8 cellular contexts compared by ENCODE assay signal in the genomic region with DNA sequence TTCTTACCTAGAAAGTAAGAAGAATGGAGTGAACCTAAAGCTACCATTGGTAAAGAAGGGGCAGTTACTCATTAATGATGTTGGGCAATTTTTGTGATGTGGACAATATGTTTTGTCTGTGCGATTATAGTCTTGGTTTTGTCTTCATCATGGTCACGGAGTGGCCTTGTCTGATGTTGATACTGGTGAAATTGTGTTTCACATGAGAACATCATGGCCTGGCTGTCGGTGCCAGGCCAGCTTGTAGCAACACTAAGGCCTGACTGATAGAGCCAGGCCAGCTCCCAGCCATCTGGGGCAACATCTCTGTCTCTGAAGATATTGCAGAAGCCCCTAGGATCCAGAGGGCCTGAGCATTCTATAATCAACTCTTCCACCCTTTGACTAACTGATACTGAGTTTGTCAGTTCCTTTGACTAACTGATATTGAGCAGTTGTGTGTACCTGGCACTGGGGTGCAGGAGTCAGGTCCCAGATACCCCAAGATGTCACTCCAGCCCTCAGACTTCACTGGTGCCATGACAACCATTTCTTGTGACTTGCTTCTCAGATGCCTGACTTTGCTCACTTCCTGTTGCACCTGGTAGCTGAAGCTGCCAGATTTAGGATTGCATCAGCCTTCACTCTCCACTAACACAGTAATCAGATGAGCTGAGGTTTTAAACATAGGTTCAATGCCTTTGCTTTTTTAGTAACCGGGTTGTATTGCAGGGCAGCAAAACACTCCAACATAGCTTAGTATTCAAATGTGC.
DNase-seq lines count a peak whose midpoint lies in the region; ATAC-seq and TF ChIP-seq lines count a peak whose summit lies in the region.

No MANE protein-coding gene starts in this region.

- no peaks in the 10 kb centered on the region for H3K79me2 ChIP-seq in PC-3 (ENCODE audit: low read length)

- H3K4me2 ChIP-seq in PC-3 (ENCODE audit: low read length): no peak overlapping the region

- peaks cover 3 to 7% of the 10 kb centered on the region in 2 experiments for H3K9me3 ChIP-seq in CD4-positive, CD25-positive, alpha-beta regulatory T cell (ENCODE audit: control insufficient read depth in 2 of 2, low read length in 2 of 2)
- H3K9me3 ChIP-seq in PC-3 (ENCODE audit: low read length): no peaks in the 10 kb centered on the region

- peaks cover 41% of the 10 kb centered on the region for H3K36me3 Mint-ChIP-seq in CD4-positive, CD25-positive, alpha-beta regulatory T cell
- H3K36me3 Mint-ChIP-seq in activated T-helper 17 cell treated with anti-CD3 and anti-CD28 coated beads, Interleukin-2, amount 50 U/mL, for 72 hours (ENCODE audit: low read depth): peaks cover 65% of the 10 kb centered on the region

- no peaks in the 10 kb centered on the region for H3K9me2 ChIP-seq in PC-3 (replicated peaks; ENCODE audit: low read length)

- POLR2A ChIA-PET in PC-3 (lab: Charles Lee; ENCODE audit: unreplicated experiment): no interaction called here

- peak overlapping the region; percentile 4 for H3K4me3 ChIP-seq in CD4-positive, CD25-positive, alpha-beta regulatory T cell (ENCODE audit: low read depth, low read length)
- no peak overlapping the region for H3K4me3 ChIP-seq in PC-3 (ENCODE audit: low read length)

- no peak for TF ChIP-seq CTCF in PC-3 (conservative IDR thresholded peaks at IDR 0.05; ENCODE audit: low read depth, low read length)

- peak overlapping the region; percentile 57 for H3K27ac ChIP-seq in CD4-positive, CD25-positive, alpha-beta regulatory T cell (ENCODE audit: insufficient read depth, low read length, poor library complexity, severe bottlenecking)
- H3K27ac ChIP-seq in PC-3 (ENCODE audit: low read length): no peak overlapping the region

- H3K27me3 ChIP-seq in CD4-positive, CD25-positive, alpha-beta regulatory T cell (ENCODE audit: control insufficient read depth, insufficient read depth, low read length): no peaks in the 10 kb centered on the region
- H3K27me3 ChIP-seq in PC-3 (ENCODE audit: low read length): no peaks in the 10 kb centered on the region

- peak; percentile 77 to 90 for ATAC-seq in CD4-positive, CD25-positive, alpha-beta regulatory T cell (ENCODE audit: low read depth in 2 of 2)
- ATAC-seq in HG03139 (IDR thresholded peaks at IDR 0.05; ENCODE audit: unreplicated experiment) (peak; percentile 86), PC-3 (no peak)
- ATAC-seq in activated T-helper 17 cell treated with anti-CD3 and anti-CD28 coated beads, Interleukin-2, amount 50 U/mL, for 72 hours (replicated peaks): peak; percentile 50
- peak; percentile 93 for ATAC-seq in stimulated activated naive CD8-positive, alpha-beta T cell treated with anti-CD3 and anti-CD28 coated beads, Interleukin-15, amount 100 ng/mL, for 72 hours

- H3F3A ChIP-seq in PC-3 (ENCODE audit: low read length, unreplicated experiment): no peaks in the 10 kb centered on the region

- no peaks in the 10 kb centered on the region for H3K27me3 Mint-ChIP-seq in CD4-positive, CD25-positive, alpha-beta regulatory T cell
- H3K27me3 Mint-ChIP-seq in activated T-helper 17 cell treated with anti-CD3 and anti-CD28 coated beads, Interleukin-2, amount 50 U/mL, for 72 hours: no peaks in the 10 kb centered on the region
- H3K27me3 Mint-ChIP-seq in stimulated activated naive CD8-positive, alpha-beta T cell treated with anti-CD3 and anti-CD28 coated beads, Interleukin-15, amount 100 ng/mL, for 72 hours: no peaks in the 10 kb centered on the region

- no peak overlapping the region for H3K9ac ChIP-seq in PC-3 (ENCODE audit: low read length)

- BruUV-seq in PC-3 (replicated peaks; lab: Mats Ljungman, UMichigan): no TSS peak

- intact Hi-C loops in PC-3 (cut with micrococcal nuclease): no loop called here

- H3K36me3 ChIP-seq in CD4-positive, CD25-positive, alpha-beta regulatory T cell (ENCODE audit: control insufficient read depth, insufficient read depth, low read length): peaks cover 37% of the 10 kb centered on the region
- H3K36me3 ChIP-seq in PC-3 (ENCODE audit: low read depth, low read length): peaks cover 22% of the 10 kb centered on the region

- peaks cover 12% of the 10 kb centered on the region for H3K4me1 ChIP-seq in CD4-positive, CD25-positive, alpha-beta regulatory T cell (ENCODE audit: control insufficient read depth, insufficient read depth, low read length, poor library complexity, severe bottlenecking)
- H3K4me1 ChIP-seq in PC-3 (ENCODE audit: insufficient read depth, low read length): no peaks in the 10 kb centered on the region

- peaks cover 14 to 42% (median 19%) of the 10 kb centered on the region in 4 donors for H3K4me1 Mint-ChIP-seq in CD4-positive, CD25-positive, alpha-beta regulatory T cell
- H3K4me1 Mint-ChIP-seq in activated T-helper 17 cell treated with anti-CD3 and anti-CD28 coated beads, Interleukin-2, amount 50 U/mL, for 72 hours: peaks cover 10% of the 10 kb centered on the region
- peaks cover 44% of the 10 kb centered on the region for H3K4me1 Mint-ChIP-seq in stimulated activated naive CD8-positive, alpha-beta T cell treated with anti-CD3 and anti-CD28 coated beads, Interleukin-15, amount 100 ng/mL, for 72 hours

- peak overlapping the region in 3 of 4 donors; percentile 20 to 58 (median 39) for H3K4me3 Mint-ChIP-seq in CD4-positive, CD25-positive, alpha-beta regulatory T cell
- H3K4me3 Mint-ChIP-seq in activated T-helper 17 cell treated with anti-CD3 and anti-CD28 coated beads, Interleukin-2, amount 50 U/mL, for 72 hours: no peak overlapping the region
- H3K4me3 Mint-ChIP-seq in stimulated activated naive CD8-positive, alpha-beta T cell treated with anti-CD3 and anti-CD28 coated beads, Interleukin-15, amount 100 ng/mL, for 72 hours: peak overlapping the region; percentile 14 to 56

- peaks cover 0 to 13% (median 3%) of the 10 kb centered on the region in 7 donors for H3K9me3 Mint-ChIP-seq in CD4-positive, CD25-positive, alpha-beta regulatory T cell
- peaks cover 9% of the 10 kb centered on the region for H3K9me3 Mint-ChIP-seq in activated T-helper 17 cell treated with anti-CD3 and anti-CD28 coated beads, Interleukin-2, amount 50 U/mL, for 72 hours
- H3K9me3 Mint-ChIP-seq in stimulated activated naive CD8-positive, alpha-beta T cell treated with anti-CD3 and anti-CD28 coated beads, Interleukin-15, amount 100 ng/mL, for 72 hours: peaks cover 11 to 26% of the 10 kb centered on the region in 2 donors

- CTCF ChIA-PET in PC-3 (lab: Charles Lee): no interaction called here

- H2AFZ ChIP-seq in PC-3 (ENCODE audit: low read length): no peak overlapping the region

- DNase-seq in CD4-positive, CD25-positive, alpha-beta regulatory T cell: peak in 2 of 3 donors; percentile 66 to 77
- DNase-seq in GM19240 (ENCODE audit: insufficient read length, low spot score): peak; percentile 63
- peak; percentile 36 to 67 for DNase-seq in stimulated activated naive CD8-positive, alpha-beta T cell treated with anti-CD3 and anti-CD28 coated beads, Interleukin-15, amount 100 ng/mL, for 72 hours
- no peak for DNase-seq in ureter (ENCODE audit: low spot score)
- no peak for DNase-seq in PC-3
- DNase-seq in medulla oblongata (ENCODE audit: extremely low spot score): no peak

- H4K20me1 ChIP-seq in PC-3 (ENCODE audit: low read length): no peaks in the 10 kb centered on the region

- peak overlapping the region; percentile 80 to 96 (median 95) for H3K27ac Mint-ChIP-seq in CD4-positive, CD25-positive, alpha-beta regulatory T cell
- H3K27ac Mint-ChIP-seq in activated T-helper 17 cell treated with anti-CD3 and anti-CD28 coated beads, Interleukin-2, amount 50 U/mL, for 72 hours: peak overlapping the region; percentile 77
- peak overlapping the region; percentile 99 to 100 for H3K27ac Mint-ChIP-seq in stimulated activated naive CD8-positive, alpha-beta T cell treated with anti-CD3 and anti-CD28 coated beads, Interleukin-15, amount 100 ng/mL, for 72 hours

Comparison
In these comparisons a context has a peak if more than half of its experiments do, and no peak if none do; other contexts are left out.
1. DNase-seq: peak in CD4-positive, CD25-positive, alpha-beta regulatory T cell (2 of 3), GM19240 (single experiment) and stimulated activated naive CD8-positive, alpha-beta T cell treated with anti-CD3 and anti-CD28 coated beads, Interleukin-15, amount 100 ng/mL, for 72 hours (2 of 2); none in ureter (single experiment), PC-3 (single experiment) and medulla oblongata (single experiment).
2. Peak in every context shown above with its lines, with median percentiles within 50 percentile points of each other: H3K27ac Mint-ChIP-seq.